Comparison of ENCODE assay signal across 13 cellular contexts in genomic region chr14:59317346-59317745, GRCh38.
"Had no signal": no experiment of that assay in that cellular context is flagged by ENCODE, and none has a peak within 500 bp of the region (broad histone marks: within the 10 kb centered on the region; RNA-seq: fewer than 3 reads in every experiment).

No MANE protein-coding gene starts in this region.

- H3K27ac ChIP-seq: psoas muscle, VCaP had no signal

- H3K27me3 ChIP-seq: upper lobe of left lung had no signal

- H3K9me3 ChIP-seq: psoas muscle, upper lobe of left lung had no signal

- H3K36me3 Mint-ChIP-seq: stimulated activated effector memory CD8-positive, alpha-beta T cell treated with anti-CD3 and anti-CD28 coated beads, Interleukin-12 subunit alpha, Interleukin-12 subunit beta, amount 100 ng/mL, for 72 hours had no signal

- ATAC-seq: psoas muscle; SK-N-SH treated with all-trans-retinoic acid at 6 μM for 48 hours; stimulated activated effector memory CD8-positive, alpha-beta T cell treated with anti-CD3 and anti-CD28 coated beads, Interleukin-12 subunit alpha, Interleukin-12 subunit beta, amount 100 ng/mL, for 72 hours had no signal

- DNase-seq: activated CD4-positive, alpha-beta T cell treated with anti-CD3 and anti-CD28 coated beads for 1 hour; activated CD4-positive, alpha-beta T cell treated with anti-CD3 and anti-CD28 coated beads, Interleukin-2, amount 50 U/mL, for 4 hours; activated naive CD4-positive, alpha-beta T cell treated with Interleukin-2 at 50 U/mL for 16 hours; activated T-cell treated with anti-CD3 and anti-CD28 coated beads for 4 hours; anterior cingulate cortex; psoas muscle; upper lobe of left lung had no signal

- H3K4me3 Mint-ChIP-seq: neural crest cell; stimulated activated effector memory CD8-positive, alpha-beta T cell treated with anti-CD3 and anti-CD28 coated beads, Interleukin-12 subunit alpha, Interleukin-12 subunit beta, amount 100 ng/mL, for 72 hours had no signal

- H3K4me3 ChIP-seq: psoas muscle, upper lobe of left lung had no signal

- H3K36me3 ChIP-seq: upper lobe of left lung had no signal

- FAIRE-seq: colon, endometrium had no signal

- H3K9me3 Mint-ChIP-seq: neural crest cell; stimulated activated effector memory CD8-positive, alpha-beta T cell treated with anti-CD3 and anti-CD28 coated beads, Interleukin-12 subunit alpha, Interleukin-12 subunit beta, amount 100 ng/mL, for 72 hours had no signal

- H3K27ac Mint-ChIP-seq: stimulated activated effector memory CD8-positive, alpha-beta T cell treated with anti-CD3 and anti-CD28 coated beads, Interleukin-12 subunit alpha, Interleukin-12 subunit beta, amount 100 ng/mL, for 72 hours had no signal
